26 cellular contexts compared by ENCODE assay signal in genomic region chr14:34254596-34254995, GRCh38.
DNase-seq lines count a peak whose midpoint lies in the region; ATAC-seq and TF ChIP-seq lines count a peak whose summit lies in the region.
"Had no signal": no experiment of that assay in that cellular context is flagged by ENCODE, and none has a peak within 500 bp of the region (broad histone marks: within the 10 kb centered on the region; RNA-seq: fewer than 3 reads in every experiment).

No MANE protein-coding gene starts in this region.

- H3K4me3 Mint-ChIP-seq in GM23338: no peak overlapping the region
- H3K4me3 Mint-ChIP-seq: CD4-positive, alpha-beta T cell had no signal

- DNase-seq in GM23338 (ENCODE audit: low spot score): no peak
- peak; percentile 61 for DNase-seq in NCI-H2227 treated with DMSO at 0.1 percent for 48 hours (lab: John Stamatoyannopoulos, UW)
- DNase-seq in hepatocyte (ENCODE audit: low spot score): no peak
- no peak for DNase-seq in prostate gland (ENCODE audit: low spot score)
- no peak for DNase-seq in iPS-NIHi7 (ENCODE audit: extremely low spot score)
- DNase-seq in NCI-H82 treated with DMSO at 0.1 percent for 48 hours (lab: John Stamatoyannopoulos, UW; ENCODE audit: unreplicated experiment): no peak
- DNase-seq in kidney tubule cell (ENCODE audit: low spot score): no peak
- DNase-seq: CD4-positive, alpha-beta T cell; COR-L47; DMS79 treated with DMSO at 0.1 percent for 48 hours; H7; IMR-90; MV-4-11; NCI-H1105 treated with DMSO at 0.1 percent for 48 hours; NCI-H1694; NCI-H2081; NCI-H510A treated with DMSO at 0.1 percent for 48 hours; NCI-H748 treated with DMSO at 0.1 percent for 48 hours; NK-92 treated with Interleukin-12 subunit alpha and Interleukin-12 subunit beta, amount 100 ng/mL, for 24 hours; SIG-M5; SK-N-SH had no signal

- no peaks in the 10 kb centered on the region for H3K79me2 ChIP-seq in GM23338 (replicated peaks; ENCODE audit: insufficient read depth)
- no peaks in the 10 kb centered on the region for H3K79me2 ChIP-seq in hepatocyte

- 67% methylated on average over 5 of the region's 5 CpGs for WGBS in hepatocyte (ENCODE audit: low lambda C conversion rate, missing lambda C conversion rate)
- WGBS in prostate gland: 58% methylated on average over 5 of the region's 5 CpGs

- H3K9me2 ChIP-seq in GM23338 (ENCODE audit: insufficient read depth): no peaks in the 10 kb centered on the region
- H3K9me2 ChIP-seq in hepatocyte (replicated peaks; ENCODE audit: insufficient read depth): no peaks in the 10 kb centered on the region
- H3K9me2 ChIP-seq: SK-N-SH had no signal

- TF ChIP-seq POLR2A in prostate gland (IDR thresholded peaks at IDR 0.05): no peak

- peak; percentile 40; the same call in 2 of the 3 replicates for ATAC-seq in GM23338
- ATAC-seq: GM12878, Panc1 had no signal

- H2AFZ ChIP-seq in GM23338 (peak overlapping the region; percentile 7; the same call in 1 of the 2 replicates), hepatocyte (no peak overlapping the region), neuron (ENCODE audit: low read depth, low read length) (peak overlapping the region; percentile 19)

- H4K20me1 ChIP-seq in GM23338 (replicated peaks; ENCODE audit: insufficient read depth) (no peaks in the 10 kb centered on the region), hepatocyte (ENCODE audit: insufficient read depth, poor library complexity, severe bottlenecking) (no peaks in the 10 kb centered on the region)
- H4K20me1 ChIP-seq: BLaER1 had no signal

- H3K4me2 ChIP-seq in GM23338 (no peak overlapping the region), hepatocyte (no peak overlapping the region)
- H3K4me2 ChIP-seq: BLaER1, KMS-11, SK-N-SH had no signal

- intact Hi-C loops in prostate gland (cut with DNase I): no loop called here

- no peaks in the 10 kb centered on the region for H3F3A ChIP-seq in GM23338 (replicated peaks; ENCODE audit: low read depth)

- H3K4me3 ChIP-seq in GM23338 (no peak overlapping the region), hepatocyte (no peak overlapping the region), neuron (ENCODE audit: low read length) (no peak overlapping the region), prostate gland (no peak overlapping the region)
- H3K4me3 ChIP-seq: BLaER1, GM12878 had no signal

- no peaks in the 10 kb centered on the region for H3K27me3 Mint-ChIP-seq in GM23338 (ENCODE audit: insufficient read depth, low read depth, poor library complexity)

- no peaks in the 10 kb centered on the region for H3K9me3 ChIP-seq in hepatocyte (ENCODE audit: low read depth)
- H3K9me3 ChIP-seq in neuron (ENCODE audit: low read length): no peaks in the 10 kb centered on the region
- no peaks in the 10 kb centered on the region for H3K9me3 ChIP-seq in prostate gland
- H3K9me3 ChIP-seq: BLaER1, SK-N-SH had no signal

- H3K36me3 Mint-ChIP-seq in GM23338 (ENCODE audit: low read depth): no peaks in the 10 kb centered on the region

- no peaks in the 10 kb centered on the region; the same call in 1 of the 3 replicates for H3K4me1 Mint-ChIP-seq in GM23338

- no peak overlapping the region for H3K27ac Mint-ChIP-seq in GM23338
- H3K27ac Mint-ChIP-seq: CD4-positive, alpha-beta T cell had no signal

- H3K4me1 ChIP-seq in GM23338 (ENCODE audit: insufficient read depth): no peaks in the 10 kb centered on the region
- no peaks in the 10 kb centered on the region for H3K4me1 ChIP-seq in hepatocyte (ENCODE audit: insufficient read depth)
- peaks cover 13% of the 10 kb centered on the region for H3K4me1 ChIP-seq in neuron (ENCODE audit: insufficient read depth, low read length)
- no peaks in the 10 kb centered on the region for H3K4me1 ChIP-seq in prostate gland (replicated peaks)

- TF ChIP-seq CTCF in GM23338 (conservative IDR thresholded peaks at IDR 0.05; ENCODE audit: low read depth in 2 of 2) (no peak), hepatocyte (IDR thresholded peaks at IDR 0.05; ENCODE audit: poor library complexity) (no peak), prostate gland (IDR thresholded peaks at IDR 0.05) (no peak)

- H3K27ac ChIP-seq in GM23338 (ENCODE audit: low read depth): no peak overlapping the region
- peak overlapping the region; percentile 21 for H3K27ac ChIP-seq in hepatocyte
- H3K27ac ChIP-seq in prostate gland: no peak overlapping the region
- H3K27ac ChIP-seq: BLaER1, KMS-11 had no signal

- no peaks in the 10 kb centered on the region for H3K36me3 ChIP-seq in GM23338 (ENCODE audit: insufficient read depth)
- no peaks in the 10 kb centered on the region for H3K36me3 ChIP-seq in hepatocyte (replicated peaks; ENCODE audit: insufficient read depth, low read depth)
- no peaks in the 10 kb centered on the region for H3K36me3 ChIP-seq in neuron (ENCODE audit: insufficient read depth, low read length)
- H3K36me3 ChIP-seq in prostate gland: no peaks in the 10 kb centered on the region
- H3K36me3 ChIP-seq: BLaER1 had no signal

- no peaks in the 10 kb centered on the region for H3K9me3 Mint-ChIP-seq in GM23338
- H3K9me3 Mint-ChIP-seq: CD4-positive, alpha-beta T cell had no signal

- H3K27me3 ChIP-seq in GM23338 (ENCODE audit: insufficient read depth) (no peaks in the 10 kb centered on the region), hepatocyte (no peaks in the 10 kb centered on the region), neuron (ENCODE audit: insufficient read depth, low read length) (peaks cover 2% of the 10 kb centered on the region), prostate gland (replicated peaks; ENCODE audit: insufficient read depth) (no peaks in the 10 kb centered on the region)
- H3K27me3 ChIP-seq: BLaER1 had no signal

TF ChIP-seq in GM23338, 12 proteins besides CTCF, POLR2A, EP300 and RAD21:
- TF ChIP-seq ZNF462 (CRISPR knock-in tag; IDR thresholded peaks at IDR 0.05): no peak
- TF ChIP-seq ZNF331 (CRISPR knock-in tag; IDR thresholded peaks at IDR 0.05; ENCODE audit: low read depth): no peak
- no peak for TF ChIP-seq NANOG (IDR thresholded peaks at IDR 0.05; ENCODE audit: borderline replicate concordance)
- TF ChIP-seq CREB1 (CRISPR knock-in tag; IDR thresholded peaks at IDR 0.05; ENCODE audit: low read depth): no peak
- no peak for TF ChIP-seq POLR2AphosphoS5 (IDR thresholded peaks at IDR 0.05; ENCODE audit: low read depth)
